8 cellular contexts compared by ENCODE assay signal in the genomic region with DNA sequence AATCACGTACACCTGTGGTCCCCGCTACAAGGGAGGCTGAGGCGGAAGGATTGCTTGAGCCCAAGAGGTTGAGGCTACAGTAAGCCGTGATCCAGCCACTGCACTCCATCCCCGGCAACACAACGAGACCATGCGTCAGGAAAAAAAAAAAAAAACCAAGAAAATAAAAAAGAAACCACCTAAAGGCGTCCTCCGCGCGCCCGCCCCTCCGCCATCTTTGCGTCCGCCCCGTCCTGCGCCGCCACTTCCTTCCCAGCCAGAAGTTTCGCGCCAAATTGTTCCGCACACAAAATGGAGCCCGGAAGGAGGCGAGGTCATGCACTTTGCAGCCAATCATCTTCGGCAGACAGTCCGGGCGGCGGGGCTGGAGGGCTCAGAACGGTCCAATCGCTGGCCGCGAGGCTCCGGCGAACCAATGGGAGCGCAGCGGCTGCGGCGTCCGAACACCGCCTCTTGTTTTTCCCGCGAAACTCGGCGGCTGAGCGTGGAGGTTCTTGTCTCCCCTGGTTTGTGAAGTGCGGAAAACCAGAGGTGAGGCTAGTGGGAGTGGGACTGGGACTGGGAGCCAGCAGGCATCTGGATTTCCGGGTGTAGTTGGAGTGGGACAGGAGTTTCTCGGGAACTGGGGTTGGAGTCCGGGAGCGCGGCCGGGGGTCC. TPM values are rescaled to one million over a fixed set of nuclear protein-coding genes. Genes with fewer than 3 reads are reported as not detected.
DNase-seq lines count a peak whose midpoint lies in the region; ATAC-seq and TF ChIP-seq lines count a peak whose summit lies in the region.

Gene MCM5 (plus strand): TSS at position 463 of the 657 bp plus-strand sequence. CDS start 299 bp downstream, outside the sequence.

- peaks cover 0 to 33% (median 21%) of the 10 kb centered on the region in 6 donors for H3K36me3 ChIP-seq in spleen

- 2% methylated on average over 44 to 51 of the region's 51 CpGs for WGBS in spleen, 5 donors

- peak within 1 kb of the TSS; percentile 99 for H3K27ac Mint-ChIP-seq in activated B cell treated with CpG ODN at 0.5 μM for 24 hours

- POLR2A ChIA-PET in AG04449 (lab: Yijun Ruan, JAX): no interaction called here
- POLR2A ChIA-PET in activated B cell treated with CpG ODN at 0.5 μM for 24 hours (lab: Charles Lee): interaction anchor here (1.3 to 4.3 kb wide), 5 partner anchors 11 to 49 kb away, joined by 4 to 43 read pairs (median 11); partner anchors contain the start of gene HMOX1

- H3K27ac ChIP-seq in spleen: peak within 1 kb of the TSS; percentile 65 to 87 (median 82)

- peaks cover 57% of the 10 kb centered on the region for H3K4me1 Mint-ChIP-seq in activated B cell treated with CpG ODN at 0.5 μM for 24 hours

- ATAC-seq in GM18907 (IDR thresholded peaks at IDR 0.05; ENCODE audit: unreplicated experiment): peak; percentile 91
- peak; percentile 95 for ATAC-seq in HG03159 (IDR thresholded peaks at IDR 0.05; ENCODE audit: unreplicated experiment)
- ATAC-seq in activated B cell treated with CpG ODN at 0.5 μM for 24 hours (ENCODE audit: low read depth): peak; percentile 96

- TF ChIP-seq CTCF in AG04449 (IDR thresholded peaks at IDR 0.05; ENCODE audit: insufficient read depth, low read length, missing control alignments): no peak
- no peak for TF ChIP-seq CTCF in activated B cell treated with CpG ODN at 0.5 μM for 24 hours (IDR thresholded peaks at IDR 0.05)
- TF ChIP-seq CTCF in spleen (IDR thresholded peaks at IDR 0.05 in 8 of 11, conservative IDR thresholded peaks at IDR 0.05 in 3 of 11): peak in 2 of 11 experiments; percentile 7 to 31

- peak within 1 kb of the TSS; percentile 99 for H3K4me3 Mint-ChIP-seq in activated B cell treated with CpG ODN at 0.5 μM for 24 hours

- H3K27me3 Mint-ChIP-seq in activated B cell treated with CpG ODN at 0.5 μM for 24 hours: no peaks in the 10 kb centered on the region

- peaks cover 47% of the 10 kb centered on the region for H3K36me3 Mint-ChIP-seq in activated B cell treated with CpG ODN at 0.5 μM for 24 hours (ENCODE audit: low read depth)

- DNase-seq in AG04449 (ENCODE audit: low read depth, low spot score): peak; percentile 72
- peak; percentile 90 for DNase-seq in NCI-H226
- DNase-seq in activated B cell treated with CpG ODN at 0.5 μM for 24 hours: peak; percentile 87
- DNase-seq in central memory CD4-positive, alpha-beta T cell: peak; percentile 97
- DNase-seq in inferior parietal cortex (ENCODE audit: extremely low spot score): peak; percentile 97
- peak; percentile 98 for DNase-seq in spleen

- peak within 1 kb of the TSS; percentile 89 for H3K4me3 ChIP-seq in AG04449 (ENCODE audit: low read depth, low read length)
- peak within 1 kb of the TSS; percentile 83 to 99 (median 94) for H3K4me3 ChIP-seq in spleen

- no peaks in the 10 kb centered on the region for H3K27me3 ChIP-seq in spleen (replicated peaks in 1 of 7)

- H3K4me1 ChIP-seq in spleen: peaks cover 13 to 85% (median 60%) of the 10 kb centered on the region in 6 donors

- TF ChIP-seq POLR2A in spleen (IDR thresholded peaks at IDR 0.05): no peak

- no peaks in the 10 kb centered on the region for H3K9me3 ChIP-seq in spleen

- intact Hi-C loops in activated B cell treated with CpG ODN at 0.5 μM for 24 hours (cut with micrococcal nuclease): loop anchor here (1.0 kb wide), 4 partner anchors 10 to 48 kb away; partner anchors contain the start of gene HMOX1
- intact Hi-C loops in spleen (cut with DNase I; ENCODE audit: low total_unique reads): loop anchor here (10.0 kb wide), 1 partner anchor 45 kb away; no protein-coding TSS in a partner anchor

- H3K9me3 Mint-ChIP-seq in activated B cell treated with CpG ODN at 0.5 μM for 24 hours: no peaks in the 10 kb centered on the region

- CTCF ChIA-PET in AG04449 (lab: Yijun Ruan, JAX) (no interaction called here), activated B cell treated with CpG ODN at 0.5 μM for 24 hours (lab: Charles Lee) (interaction anchor here (1.0 to 3.4 kb wide), 3 partner anchors 10 to 47 kb away, joined by 3 to 12 read pairs (median 3); no protein-coding TSS in a partner anchor)

RNA-seq across cellular contexts. Expression of gene MCM5, which starts in this region (rescaled TPM):
- total RNA-seq in activated B cell treated with CpG ODN at 0.5 μM for 24 hours: 176 and 178 TPM in 2 replicates
- 10 to 100 TPM; 51.8 to 96.3 (median 64.8) TPM for total RNA-seq in spleen
- polyA plus RNA-seq in spleen: 10 to 100 TPM; 45.2 to 57.3 (median 49.0) TPM

Comparison
In these comparisons a context has a peak if more than half of its experiments do, and no peak if none do; other contexts are left out.
1. Peak in every context shown above with its lines: DNase-seq, ATAC-seq, H3K4me3 ChIP-seq and H3K27ac ChIP-seq.